15 cellular contexts compared by ENCODE assay signal in the genomic region with DNA sequence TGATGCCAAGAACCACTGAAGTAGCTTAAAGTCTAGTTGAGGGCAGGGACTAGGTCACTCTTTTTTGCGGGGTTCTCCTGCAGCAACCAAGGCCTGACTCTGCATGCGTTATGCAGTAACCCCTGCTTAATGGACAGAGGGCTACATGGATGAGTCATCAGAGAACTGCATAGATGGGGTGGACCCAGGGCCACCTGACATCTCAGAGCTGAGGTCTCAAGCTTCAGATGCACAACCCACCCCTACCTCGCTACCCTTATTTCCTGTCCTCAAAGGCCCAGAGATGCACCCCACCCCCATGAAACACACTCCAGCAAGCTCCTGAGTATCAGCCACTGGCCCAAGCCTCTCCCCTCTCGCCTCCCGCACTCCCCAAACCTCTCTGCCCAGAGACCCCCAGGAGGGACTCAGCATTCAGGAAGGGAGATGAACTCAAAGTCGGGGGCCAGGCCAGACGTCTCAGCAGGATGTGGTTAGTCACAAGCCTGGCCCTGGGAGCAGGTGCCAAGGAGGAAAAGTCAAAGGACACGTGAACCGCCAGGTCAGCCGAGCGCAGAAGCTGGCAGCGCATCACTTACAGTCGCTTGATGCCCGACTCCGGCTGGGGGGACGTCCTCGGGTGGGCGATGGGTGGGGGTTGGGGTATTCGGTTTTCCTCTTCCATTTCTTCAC. TPM values are rescaled to one million over a fixed set of nuclear protein-coding genes. Genes with fewer than 3 reads are reported as not detected.
DNase-seq lines count a peak whose midpoint lies in the region; ATAC-seq and TF ChIP-seq lines count a peak whose summit lies in the region.
"Had no signal": no experiment of that assay in that cellular context is flagged by ENCODE, and none has a peak within 500 bp of the region (broad histone marks: within the 10 kb centered on the region; RNA-seq: fewer than 3 reads in every experiment).

No MANE protein-coding gene starts in this region.

- 82 to 100% methylated on average over 2 to 6 of the region's 19 CpGs for WGBS in esophagus squamous epithelium, 2 donors

- RAD21 ChIA-PET in HCT116 (lab: Charles Lee; ENCODE audit: low non-redundant PET in 1 of 2, low total read pairs in 2 of 2, uncharacterized antibody in 2 of 2, unreplicated experiment in 2 of 2): no interaction called here

- H3K4me2 ChIP-seq in HCT116 (ENCODE audit: low read length) (no peak overlapping the region), osteoblast (ENCODE audit: insufficient read depth, low read length) (no peak overlapping the region)

- peak; percentile 18; the same call in 1 of the 2 replicates for ATAC-seq in HCT116
- ATAC-seq: left lung had no signal

- H3K27ac ChIP-seq in CD4-positive, alpha-beta memory T cell (ENCODE audit: low read depth, low read length): no peak overlapping the region
- no peak overlapping the region for H3K27ac ChIP-seq in HCT116 (ENCODE audit: low read depth, low read length)
- no peak overlapping the region for H3K27ac ChIP-seq in osteoblast (ENCODE audit: low read depth, low read length)
- no peak overlapping the region for H3K27ac ChIP-seq in esophagus squamous epithelium
- H3K27ac ChIP-seq: esophagus muscularis mucosa, left lung had no signal

- H2AFZ ChIP-seq in HCT116 (ENCODE audit: low read depth, low read length, poor library complexity, severe bottlenecking) (no peak overlapping the region), osteoblast (ENCODE audit: low read length) (no peak overlapping the region)

- TF ChIP-seq CTCF in HCT116 (IDR thresholded peaks at IDR 0.05 in 2 of 3, conservative IDR thresholded peaks at IDR 0.05 in 1 of 3; ENCODE audit: borderline replicate concordance in 1 of 3, insufficient read depth in 1 of 3, low read depth in 2 of 3, low read length in 2 of 3) (no peak), osteoblast (IDR thresholded peaks at IDR 0.05; ENCODE audit: extremely low read depth, low read depth, low read length) (no peak), esophagus squamous epithelium (IDR thresholded peaks at IDR 0.05) (no peak)

- DNase-seq in CD4-positive, alpha-beta memory T cell: no peak
- DNase-seq in HCT116 (ENCODE audit: low read depth, low spot score) (no peak), osteoblast (ENCODE audit: insufficient read length, low spot score, missing footprints) (peak; percentile 66), COLO668 (lab: John Stamatoyannopoulos, UW; ENCODE audit: unreplicated experiment) (no peak), esophagus squamous epithelium (lab: John Stamatoyannopoulos, UW) (no peak), SIG-M5 treated with dmso at 0.1 percent for 504 hours (lab: John Stamatoyannopoulos, UW; ENCODE audit: unreplicated experiment) (no peak)
- DNase-seq in activated naive CD8-positive, alpha-beta T cell treated with anti-CD3 and anti-CD28 coated beads for 36 hours: peak; percentile 10
- DNase-seq in effector CD4-positive, alpha-beta T cell: no peak
- DNase-seq: activated CD4-positive, alpha-beta T cell treated with anti-CD3 and anti-CD28 coated beads, Interleukin-2, amount 50 U/mL, for 1 hour; NCI-H187 treated with DMSO at 0.1 percent for 48 hours; NCI-H524 treated with DMSO at 0.1 percent for 48 hours; retina had no signal

- TF ChIP-seq POLR2A in HCT116 (IDR thresholded peaks at IDR 0.05; ENCODE audit: borderline replicate concordance, extremely low read depth, insufficient read depth, insufficient read length) (no peak), esophagus squamous epithelium (IDR thresholded peaks at IDR 0.05) (no peak)

- H3K4me3 Mint-ChIP-seq in CD4-positive, alpha-beta memory T cell: peak overlapping the region in 5 of 8 donors; percentile 58 to 79 (median 61)
- H3K4me3 Mint-ChIP-seq in activated naive CD8-positive, alpha-beta T cell treated with anti-CD3 and anti-CD28 coated beads for 36 hours: no peak overlapping the region
- H3K4me3 Mint-ChIP-seq: T-helper 2 cell treated with Interferon-gamma antibody and Interleukin-4, amounts not matched to agents 5 μg/mL and 100 μg/mL, for 36 hours had no signal

- intact Hi-C loops in CD4-positive, alpha-beta memory T cell (cut with micrococcal nuclease): no loop called here
- intact Hi-C loops in HCT116 (cut with micrococcal nuclease) (no loop called here), esophagus squamous epithelium (cut with DNase I) (no loop called here)

- CTCF ChIA-PET in CD4-positive, alpha-beta memory T cell (lab: Charles Lee; ENCODE audit: partially characterized antibody): interaction anchor here (2.0 kb wide), 1 partner anchor 49 kb away, joined by 4 read pairs; no protein-coding TSS in a partner anchor
- CTCF ChIA-PET in HCT116 (lab: Charles Lee): no interaction called here

- H3K4me1 ChIP-seq in CD4-positive, alpha-beta memory T cell (ENCODE audit: insufficient read depth, low read length): peaks cover 25% of the 10 kb centered on the region
- H3K4me1 ChIP-seq in HCT116 (ENCODE audit: control insufficient read depth in 1 of 2, insufficient read depth in 2 of 2, low read length in 2 of 2) (no peaks in the 10 kb centered on the region), osteoblast (ENCODE audit: insufficient read depth, low read length) (peaks cover 12% of the 10 kb centered on the region), esophagus squamous epithelium (no peaks in the 10 kb centered on the region)
- H3K4me1 ChIP-seq: left lung had no signal

- H3K9me3 Mint-ChIP-seq in CD4-positive, alpha-beta memory T cell: no peaks in the 10 kb centered on the region
- H3K9me3 Mint-ChIP-seq in activated naive CD8-positive, alpha-beta T cell treated with anti-CD3 and anti-CD28 coated beads for 36 hours: no peaks in the 10 kb centered on the region
- H3K9me3 Mint-ChIP-seq: T-helper 2 cell treated with Interferon-gamma antibody and Interleukin-4, amounts not matched to agents 5 μg/mL and 100 μg/mL, for 36 hours had no signal

- H3K27ac Mint-ChIP-seq in CD4-positive, alpha-beta memory T cell: peak overlapping the region; percentile 42 to 88 (median 86)
- peak overlapping the region; percentile 75 for H3K27ac Mint-ChIP-seq in activated naive CD8-positive, alpha-beta T cell treated with anti-CD3 and anti-CD28 coated beads for 36 hours
- H3K27ac Mint-ChIP-seq: T-helper 2 cell treated with Interferon-gamma antibody and Interleukin-4, amounts not matched to agents 5 μg/mL and 100 μg/mL, for 36 hours had no signal

- no peaks in the 10 kb centered on the region for H3K9me3 ChIP-seq in CD4-positive, alpha-beta memory T cell (ENCODE audit: control insufficient read depth in 1 of 2, low read length in 2 of 2)
- H3K9me3 ChIP-seq in HCT116 (ENCODE audit: control insufficient read depth in 1 of 2, insufficient read depth in 1 of 2, low read depth in 1 of 2, low read length in 2 of 2): no peaks in the 10 kb centered on the region
- no peaks in the 10 kb centered on the region for H3K9me3 ChIP-seq in osteoblast (ENCODE audit: low read depth, low read length)
- H3K9me3 ChIP-seq in esophagus squamous epithelium: no peaks in the 10 kb centered on the region
- H3K9me3 ChIP-seq: esophagus muscularis mucosa, left lung had no signal

- H3K9me2 ChIP-seq in HCT116 (ENCODE audit: insufficient read depth): no peaks in the 10 kb centered on the region

- no peak overlapping the region for H3K9ac ChIP-seq in HCT116 (ENCODE audit: low read length)

- peaks cover 14 to 41% (median 28%) of the 10 kb centered on the region in 4 donors for H3K4me1 Mint-ChIP-seq in CD4-positive, alpha-beta memory T cell
- H3K4me1 Mint-ChIP-seq in activated naive CD8-positive, alpha-beta T cell treated with anti-CD3 and anti-CD28 coated beads for 36 hours: peaks cover 24% of the 10 kb centered on the region

- no peak for TF ChIP-seq RAD21 in HCT116 (IDR thresholded peaks at IDR 0.05; ENCODE audit: low read depth)

- H3K27me3 Mint-ChIP-seq in CD4-positive, alpha-beta memory T cell: no peaks in the 10 kb centered on the region
- no peaks in the 10 kb centered on the region for H3K27me3 Mint-ChIP-seq in activated naive CD8-positive, alpha-beta T cell treated with anti-CD3 and anti-CD28 coated beads for 36 hours

- H3K27me3 ChIP-seq in CD4-positive, alpha-beta memory T cell (ENCODE audit: insufficient read depth, low read length): no peaks in the 10 kb centered on the region
- no peaks in the 10 kb centered on the region for H3K27me3 ChIP-seq in HCT116 (ENCODE audit: insufficient read depth, low read length)
- H3K27me3 ChIP-seq in osteoblast (ENCODE audit: insufficient read depth, low read length): no peaks in the 10 kb centered on the region
- H3K27me3 ChIP-seq in esophagus squamous epithelium: no peaks in the 10 kb centered on the region
- H3K27me3 ChIP-seq: esophagus muscularis mucosa, left lung had no signal

- no peaks in the 10 kb centered on the region for H3K36me3 Mint-ChIP-seq in CD4-positive, alpha-beta memory T cell
- no peaks in the 10 kb centered on the region for H3K36me3 Mint-ChIP-seq in activated naive CD8-positive, alpha-beta T cell treated with anti-CD3 and anti-CD28 coated beads for 36 hours

- H3K36me3 ChIP-seq in CD4-positive, alpha-beta memory T cell (ENCODE audit: insufficient read depth, low read length): no peaks in the 10 kb centered on the region
- no peaks in the 10 kb centered on the region for H3K36me3 ChIP-seq in HCT116 (ENCODE audit: control insufficient read depth in 1 of 2, insufficient read depth in 2 of 2, low read length in 2 of 2)
- peaks cover 9% of the 10 kb centered on the region for H3K36me3 ChIP-seq in osteoblast (ENCODE audit: insufficient read depth, low read length)
- peaks cover 0 to 27% (median 0%) of the 10 kb centered on the region in 3 donors for H3K36me3 ChIP-seq in esophagus squamous epithelium

- H4K20me1 ChIP-seq in HCT116 (ENCODE audit: insufficient read depth) (no peaks in the 10 kb centered on the region), osteoblast (ENCODE audit: insufficient read depth, low read length) (no peaks in the 10 kb centered on the region)

- POLR2A ChIA-PET in CD4-positive, alpha-beta memory T cell (lab: Charles Lee; ENCODE audit: partially characterized antibody): interaction anchor here (0.7 kb wide), 2 partner anchors 35 to 47 kb away, joined by 3 read pairs; partner anchors contain the start of gene RILPL2
- POLR2A ChIA-PET in HCT116 (lab: Charles Lee): no interaction called here

- no TSS peak for BruUV-seq in HCT116 (replicated peaks; lab: Mats Ljungman, UMichigan)

- no peak overlapping the region for H3K4me3 ChIP-seq in CD4-positive, alpha-beta memory T cell (ENCODE audit: low read length in 2 of 2)
- H3K4me3 ChIP-seq in HCT116 (replicated peaks in 1 of 2; ENCODE audit: low read depth in 1 of 2, low read length in 2 of 2) (no peak overlapping the region), osteoblast (ENCODE audit: insufficient read depth, low read length) (no peak overlapping the region), esophagus squamous epithelium (no peak overlapping the region)
- H3K4me3 ChIP-seq: esophagus muscularis mucosa, left lung had no signal

- H3K79me2 ChIP-seq in HCT116 (ENCODE audit: insufficient read depth, low read length) (no peaks in the 10 kb centered on the region), osteoblast (ENCODE audit: insufficient read depth, low read length) (no peaks in the 10 kb centered on the region)

RNA-seq across cellular contexts. Expression of gene SNRNP35, which starts 25.8 kb away (rescaled TPM):
- 10 to 100 TPM; 44.0 to 49.5 TPM for total RNA-seq in CD4-positive, alpha-beta memory T cell
- 10 to 100 TPM; 39.0 to 40.4 TPM for polyA plus RNA-seq in CD4-positive, alpha-beta memory T cell
- total RNA-seq in HCT116 (2021; ENCODE audit: unreplicated experiment) (12.4 TPM), osteoblast (10.3 and 15.6 TPM in 2 replicates), esophagus squamous epithelium (10 to 100 TPM; 12.3 to 21.6 (median 13.7) TPM)
- 12.1 and 13.7 TPM in 2 replicates for polyA plus RNA-seq in HCT116 (2012)
- total RNA-seq in activated naive CD8-positive, alpha-beta T cell treated with anti-CD3 and anti-CD28 coated beads for 36 hours: 10 to 100 TPM; 20.8 to 22.0 TPM

RNA-seq across cellular contexts. Expression of gene RILPL2, which starts 47.3 kb away (rescaled TPM):
- 10 to 100 TPM; 11.6 to 11.9 TPM for total RNA-seq in CD4-positive, alpha-beta memory T cell
- 10 to 100 TPM; 13.3 to 13.7 TPM for polyA plus RNA-seq in CD4-positive, alpha-beta memory T cell
- 2.3 TPM for total RNA-seq in HCT116 (2021; ENCODE audit: unreplicated experiment)
- 1.8 and 2.2 TPM in 2 replicates for polyA plus RNA-seq in HCT116 (2012)
- 10 to 100 TPM; 18.2 to 18.5 TPM for total RNA-seq in activated naive CD8-positive, alpha-beta T cell treated with anti-CD3 and anti-CD28 coated beads for 36 hours
- total RNA-seq in osteoblast: 5.1 and 5.3 TPM in 2 replicates
- total RNA-seq in esophagus squamous epithelium: 1 to 10 TPM; 1.3 to 5.7 (median 3.7) TPM

RNA-seq across cellular contexts. Expression of gene RILPL1, which starts 49.8 kb away (rescaled TPM):
- total RNA-seq in CD4-positive, alpha-beta memory T cell: 1 to 10 TPM; 8.1 to 8.5 TPM
- under 1 TPM in 1 of 2 donors, not detected in 1; 0.54 TPM for polyA plus RNA-seq in CD4-positive, alpha-beta memory T cell
- total RNA-seq in HCT116 (2021; ENCODE audit: unreplicated experiment): 11.8 TPM
- polyA plus RNA-seq in HCT116 (2012): 11.8 and 12.9 TPM in 2 replicates
- 1 to 10 TPM; 1.4 to 1.6 TPM for total RNA-seq in activated naive CD8-positive, alpha-beta T cell treated with anti-CD3 and anti-CD28 coated beads for 36 hours
- total RNA-seq in osteoblast: 14.7 and 16.3 TPM in 2 replicates
- 10 to 100 TPM in 1 of 4 donors, 1 to 10 TPM in 3; 4.6 to 14.5 (median 7.0) TPM for total RNA-seq in esophagus squamous epithelium

Comparison
In these comparisons a context has a peak if more than half of its experiments do, and no peak if none do; other contexts are left out.
1. DNase-seq: peak in activated naive CD8-positive, alpha-beta T cell treated with anti-CD3 and anti-CD28 coated beads for 36 hours (single experiment) and osteoblast (single experiment); none in CD4-positive, alpha-beta memory T cell (0 of 5), HCT116 (single experiment), COLO668 (single experiment), effector CD4-positive, alpha-beta T cell (single experiment), esophagus squamous epithelium (single experiment) and SIG-M5 treated with dmso at 0.1 percent for 504 hours (single experiment).